9 cellular contexts compared by ENCODE assay signal in the genomic region with DNA sequence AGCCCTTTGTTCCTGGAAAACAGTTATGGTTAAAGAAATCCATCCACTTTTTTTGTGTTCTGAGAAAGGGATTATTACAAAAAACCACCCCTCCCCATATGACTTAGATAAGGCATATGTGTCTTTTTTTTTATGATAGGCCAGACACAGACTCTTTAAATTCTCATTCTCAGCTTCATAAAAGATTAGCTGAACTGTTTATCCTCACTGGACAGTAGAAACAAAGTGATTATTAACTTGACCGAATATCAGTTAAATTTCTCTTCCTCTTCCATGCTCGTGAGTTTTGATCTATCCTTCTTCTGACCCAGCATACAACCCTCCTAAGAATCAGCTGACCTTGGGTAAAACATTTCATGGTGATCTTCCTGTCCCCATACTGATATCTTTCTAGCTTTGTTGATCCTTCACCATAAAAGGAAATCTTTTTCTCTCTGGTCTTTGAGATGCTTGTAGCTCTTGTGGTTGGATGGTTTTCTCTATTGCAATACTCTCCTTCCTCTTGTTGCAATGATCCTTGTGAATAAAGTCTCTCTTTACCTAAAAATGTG. TPM values are rescaled to one million over a fixed set of nuclear protein-coding genes. Genes with fewer than 3 reads are reported as not detected.
DNase-seq lines count a peak whose midpoint lies in the region; ATAC-seq and TF ChIP-seq lines count a peak whose summit lies in the region.
"Had no signal": no experiment of that assay in that cellular context is flagged by ENCODE, and none has a peak within 500 bp of the region (broad histone marks: within the 10 kb centered on the region; RNA-seq: fewer than 3 reads in every experiment).

No MANE protein-coding gene starts in this region.

- H3K4me3 ChIP-seq in GM12864 (ENCODE audit: low read depth, low read length), result peak overlapping the region; percentile 58
- H3K4me3 ChIP-seq in H7 (ENCODE audit: insufficient read depth, low read depth, low read length), result no peak overlapping the region
- no peak overlapping the region for H3K4me3 ChIP-seq in tibial artery

- H3K27me3 ChIP-seq in H7 (ENCODE audit: control insufficient read depth, insufficient read depth, low read length) (no peaks in the 10 kb centered on the region), tibial artery (no peaks in the 10 kb centered on the region)

- no peaks in the 10 kb centered on the region for H3K36me3 ChIP-seq in H7 (replicated peaks; ENCODE audit: control insufficient read depth, insufficient read depth, low read length)
- no peaks in the 10 kb centered on the region for H3K36me3 ChIP-seq in tibial artery

- no peak overlapping the region for H3K4me3 Mint-ChIP-seq in memory B cell

- H3K36me3 Mint-ChIP-seq in memory B cell, result peaks cover 8% of the 10 kb centered on the region

- H3K4me1 ChIP-seq in tibial artery, result no peaks in the 10 kb centered on the region

- DNase-seq in GM12864 (ENCODE audit: low read depth) (no peak), memory B cell (ENCODE audit: low spot score in 2 of 2) (no peak), H7 (no peak), NCI-H1417 treated with DMSO at 0.1 percent for 48 hours (lab: John Stamatoyannopoulos, UW) (no peak), tibial artery (no peak)
- no peak for DNase-seq in stimulated activated CD8-positive, alpha-beta memory T cell treated with anti-CD3 and anti-CD28 coated beads, Interleukin-4, amount 100 ng/mL, for 48 hours

- intact Hi-C loops in tibial artery (cut with DNase I; ENCODE audit: low total_unique reads), result no loop called here

- H3K4me1 Mint-ChIP-seq in memory B cell, result peaks cover 24% of the 10 kb centered on the region

- no peaks in the 10 kb centered on the region for H3K9me3 Mint-ChIP-seq in memory B cell

- TF ChIP-seq CTCF in GM12864 (IDR thresholded peaks at IDR 0.05; ENCODE audit: low read depth, low read length, missing control alignments) (no peak), tibial artery (IDR thresholded peaks at IDR 0.05) (no peak)

- H3K27me3 Mint-ChIP-seq in memory B cell, result no peaks in the 10 kb centered on the region

- no peaks in the 10 kb centered on the region for H3K9me3 ChIP-seq in tibial artery

- no peak overlapping the region for H3K27ac ChIP-seq in tibial artery

- peak; percentile 40 for ATAC-seq in GM21360 (IDR thresholded peaks at IDR 0.05; ENCODE audit: unreplicated experiment)
- peak; percentile 54 for ATAC-seq in HG03565 (IDR thresholded peaks at IDR 0.05; ENCODE audit: unreplicated experiment)
- peak; percentile 23 for ATAC-seq in memory B cell (ENCODE audit: low read depth)

- no peak overlapping the region for H3K27ac Mint-ChIP-seq in memory B cell

RNA-seq across cellular contexts. Expression of a gene that starts 26.2 kb away (rescaled TPM):
- total RNA-seq in H7 (2014; rRNA removed; shearing (Covaris generic)), result 0.07 TPM in 2 replicates

RNA-seq across cellular contexts. Expression of a gene that starts 37.3 kb away (rescaled TPM):
- total RNA-seq in H7 (2014; rRNA removed; shearing (Covaris generic)), result not detected in 2 replicates
- total RNA-seq: kidney epithelial cell had no signal

RNA-seq across cellular contexts. Expression of a gene that starts 53.9 kb away (rescaled TPM):
- 0.04 and 0.07 TPM in 2 replicates for total RNA-seq in H7 (2014; rRNA removed; shearing (Covaris generic))
- total RNA-seq: kidney epithelial cell had no signal
